Comparison of ENCODE assay signal across 19 cellular contexts in the genomic region with DNA sequence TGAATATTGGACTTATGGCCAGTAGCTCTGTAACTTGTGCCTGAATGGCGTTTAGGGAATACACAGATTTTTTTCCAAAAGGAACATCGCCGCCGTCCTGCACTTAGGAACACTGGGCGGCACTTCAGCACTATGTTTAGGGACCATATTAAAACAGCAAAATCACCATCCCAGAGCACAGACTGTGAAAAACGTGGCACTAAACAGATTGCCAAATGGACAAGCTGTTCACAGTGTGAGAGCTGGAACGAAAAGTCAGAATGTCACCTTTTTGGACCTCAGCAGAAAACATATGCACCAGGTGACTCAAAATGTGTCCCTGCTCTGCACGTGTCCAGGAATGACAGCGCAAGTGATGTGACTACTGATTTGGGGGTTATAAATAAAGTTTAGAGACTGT.
DNase-seq lines count a peak whose midpoint lies in the region; ATAC-seq, FAIRE-seq and TF ChIP-seq lines count a peak whose summit lies in the region.
"Had no signal": no experiment of that assay in that cellular context is flagged by ENCODE, and none has a peak within 500 bp of the region (broad histone marks: within the 10 kb centered on the region; RNA-seq: fewer than 3 reads in every experiment).

No MANE protein-coding gene starts in this region.

- H3K79me2 ChIP-seq in H9 (ENCODE audit: insufficient read depth, low read length) (no peaks in the 10 kb centered on the region), H1 (ENCODE audit: control insufficient read depth in 1 of 2, insufficient read depth in 2 of 2, low read length in 2 of 2) (no peaks in the 10 kb centered on the region), mesendoderm (ENCODE audit: control insufficient read depth, insufficient read depth, low read length) (no peaks in the 10 kb centered on the region)

- no peaks in the 10 kb centered on the region for H4K20me1 ChIP-seq in H9 (ENCODE audit: control insufficient read depth, insufficient read depth, insufficient read length)
- no peaks in the 10 kb centered on the region for H4K20me1 ChIP-seq in H1 (replicated peaks in 1 of 2; ENCODE audit: control insufficient read depth in 1 of 2, insufficient read depth in 2 of 2, low read length in 2 of 2)
- H4K20me1 ChIP-seq: BLaER1 treated with 17β-estradiol and CSF1 and Interleukin-3, amounts not matched to agents 10 nM and 100 nM had no signal

- peak overlapping the region in 2 of 4 experiments; percentile 13 to 39; a peak in 2 of 8 replicates for H3K4me3 ChIP-seq in H1 (ENCODE audit: extremely low read depth in 1 of 4, insufficient read depth in 2 of 4, low read depth in 3 of 4, low read length in 4 of 4)
- H3K4me3 ChIP-seq in mesendoderm (ENCODE audit: low read length): no peak overlapping the region
- H3K4me3 ChIP-seq in body of pancreas: no peak overlapping the region
- H3K4me3 ChIP-seq: BLaER1 treated with 17β-estradiol and CSF1 and Interleukin-3, amounts not matched to agents 10 nM and 100 nM; GM12878 had no signal

- H4K8ac ChIP-seq in H9 (replicated peaks; ENCODE audit: insufficient read length, low read depth, low read length) (no peak overlapping the region), H1 (ENCODE audit: extremely low read depth, insufficient read depth, low read length) (no peak overlapping the region), mesendoderm (ENCODE audit: low read depth, low read length) (no peak overlapping the region)

- H3K4me1 ChIP-seq in H9 (ENCODE audit: insufficient read depth, low read length) (peaks cover 6% of the 10 kb centered on the region; the same call in 1 of the 2 replicates), H1 (replicated peaks in 1 of 4; ENCODE audit: control insufficient read depth in 3 of 4, insufficient read depth in 4 of 4, low read length in 3 of 4) (peaks cover 0 to 8% (median 5%) of the 10 kb centered on the region in 4 experiments; a peak in 4 of 7 replicates), mesendoderm (ENCODE audit: control insufficient read depth, low read depth, low read length) (peaks cover 8% of the 10 kb centered on the region), body of pancreas (no peaks in the 10 kb centered on the region)
- H3K4me1 ChIP-seq: BLaER1 treated with 17β-estradiol and CSF1 and Interleukin-3, amounts not matched to agents 10 nM and 100 nM had no signal

- H3K79me1 ChIP-seq in H9 (ENCODE audit: insufficient read depth, low read depth, low read length, poor library complexity, severe bottlenecking) (no peaks in the 10 kb centered on the region), H1 (ENCODE audit: low read depth, low read length) (no peaks in the 10 kb centered on the region), mesendoderm (ENCODE audit: low read length) (no peaks in the 10 kb centered on the region)

- H3K18ac ChIP-seq in H9 (ENCODE audit: insufficient read length, low read depth, low read length): no peak overlapping the region
- no peak overlapping the region for H3K18ac ChIP-seq in H1 (ENCODE audit: extremely low read depth, low read length)
- peak overlapping the region; percentile 3 for H3K18ac ChIP-seq in mesendoderm (ENCODE audit: low read length)

- TF ChIP-seq POLR2A in H1 (IDR thresholded peaks at IDR 0.05; ENCODE audit: control extremely low read depth in 1 of 2, low read depth in 2 of 2, low read length in 2 of 2) (no peak), body of pancreas (IDR thresholded peaks at IDR 0.05) (no peak)

- no peaks in the 10 kb centered on the region for H3K9me3 ChIP-seq in H9 (ENCODE audit: control insufficient read depth, low read depth, low read length)
- no peaks in the 10 kb centered on the region for H3K9me3 ChIP-seq in H1 (ENCODE audit: insufficient read depth in 2 of 2, low read depth in 1 of 2, low read length in 1 of 2)
- no peaks in the 10 kb centered on the region for H3K9me3 ChIP-seq in body of pancreas
- H3K9me3 ChIP-seq: BLaER1 treated with 17β-estradiol and CSF1 and Interleukin-3, amounts not matched to agents 10 nM and 100 nM had no signal

- WGBS in H9 (ENCODE audit: extremely low coverage, insufficient read length, low lambda C conversion rate): no CpG with 5 or more reads among the region's 9 CpGs
- WGBS in H1 (ENCODE audit: extremely low coverage in 1 of 2, insufficient coverage in 1 of 2, insufficient read length in 1 of 2, insufficient replicate concordance in 2 of 2, low coverage in 1 of 2, low lambda C conversion rate in 2 of 2, missing lambda C conversion rate in 1 of 2), 2 experiments: 82% methylated on average over 9 of the region's 9 CpGs; no CpG with 5 or more reads in 1 of the 2 experiments
- no CpG with 5 or more reads among the region's 9 CpGs for WGBS in mesendoderm (ENCODE audit: extremely low coverage, insufficient coverage, low lambda C conversion rate)
- WGBS in body of pancreas, 2 donors: 64 to 68% methylated on average over 9 of the region's 9 CpGs

- TF ChIP-seq EP300 in H1 (IDR thresholded peaks at IDR 0.05; ENCODE audit: borderline replicate concordance in 1 of 2, low read depth in 2 of 2, low read length in 2 of 2): no peak

- H3K23ac ChIP-seq in H9 (ENCODE audit: insufficient read length, low read depth, low read length) (no peak overlapping the region), H1 (ENCODE audit: insufficient read length) (no peak overlapping the region), mesendoderm (ENCODE audit: low read length) (no peak overlapping the region)

- TF ChIP-seq RAD21 in H1 (IDR thresholded peaks at IDR 0.05 in 1 of 2, conservative IDR thresholded peaks at IDR 0.05 in 1 of 2; ENCODE audit: low read depth in 2 of 2, low read length in 2 of 2): no peak

- H3K36me3 ChIP-seq in H1 (ENCODE audit: control insufficient read depth in 2 of 4, insufficient read depth in 4 of 4, low read length in 3 of 4) (no peaks in the 10 kb centered on the region), mesendoderm (ENCODE audit: control insufficient read depth, insufficient read depth, low read length) (no peaks in the 10 kb centered on the region), body of pancreas (replicated peaks in 1 of 2; ENCODE audit: insufficient read depth in 1 of 2, low read depth in 2 of 2) (no peaks in the 10 kb centered on the region)
- H3K36me3 ChIP-seq: BLaER1 treated with 17β-estradiol and CSF1 and Interleukin-3, amounts not matched to agents 10 nM and 100 nM had no signal

- H2AK5ac ChIP-seq in H9 (ENCODE audit: insufficient read length, low read length) (no peak overlapping the region), H1 (ENCODE audit: low read depth, low read length) (no peak overlapping the region), mesendoderm (ENCODE audit: low read length) (peak overlapping the region; percentile 3)

- H3K23me2 ChIP-seq in H9 (ENCODE audit: insufficient read length, low read depth, low read length, poor library complexity, severe bottlenecking) (no peaks in the 10 kb centered on the region), H1 (ENCODE audit: low read depth, low read length) (no peaks in the 10 kb centered on the region)

- intact Hi-C loops in body of pancreas (cut with DNase I): no loop called here

- H3K9ac ChIP-seq in H9 (ENCODE audit: extremely low read depth, insufficient read length, low read length): no peak overlapping the region
- peak overlapping the region in 1 of 4 experiments; percentile 9; a peak in 2 of 7 replicates for H3K9ac ChIP-seq in H1 (replicated peaks in 1 of 4; ENCODE audit: extremely low read depth in 1 of 4, low read depth in 3 of 4, low read length in 3 of 4)
- no peak overlapping the region for H3K9ac ChIP-seq in mesendoderm (ENCODE audit: low read length)
- H3K9ac ChIP-seq: BLaER1 treated with 17β-estradiol and CSF1 and Interleukin-3, amounts not matched to agents 10 nM and 100 nM had no signal

- H2BK5ac ChIP-seq in H9 (ENCODE audit: insufficient read length, low read length) (no peak overlapping the region), H1 (ENCODE audit: low read depth, low read length) (no peak overlapping the region), mesendoderm (ENCODE audit: low read length) (no peak overlapping the region)

- peak overlapping the region; percentile 48 for H3K4me2 ChIP-seq in H9 (ENCODE audit: insufficient read depth, insufficient read length, low read length)
- peak overlapping the region; percentile 20 to 55; a peak in 3 of 4 replicates for H3K4me2 ChIP-seq in H1 (ENCODE audit: insufficient read depth in 1 of 2, low read depth in 2 of 2, low read length in 2 of 2)
- H3K4me2 ChIP-seq in mesendoderm (ENCODE audit: low read length): no peak overlapping the region
- H3K4me2 ChIP-seq: BLaER1 treated with 17β-estradiol and CSF1 and Interleukin-3, amounts not matched to agents 10 nM and 100 nM had no signal

- no peak overlapping the region for H3K4ac ChIP-seq in H9 (ENCODE audit: low read depth, low read length)
- no peak overlapping the region for H3K4ac ChIP-seq in H1 (replicated peaks; ENCODE audit: insufficient read length, low read depth, low read length)
- no peak overlapping the region for H3K4ac ChIP-seq in mesendoderm (ENCODE audit: low read depth, low read length)

- ATAC-seq in WTC11 (no peak), body of pancreas (no peak), T-cell (replicated peaks in 1 of 4) (no peak)
- ATAC-seq: CD8-positive, alpha-beta T cell; GM12878; HepG2 had no signal

- H4K91ac ChIP-seq in H9 (ENCODE audit: insufficient read length, low read depth, low read length): no peak overlapping the region
- H4K91ac ChIP-seq in H1 (replicated peaks; ENCODE audit: insufficient read length, low read length): peak overlapping the region; percentile 3

- H3K27me3 Mint-ChIP-seq in H9 (ENCODE audit: low read depth) (no peaks in the 10 kb centered on the region), WTC11 (ENCODE audit: low read depth) (no peaks in the 10 kb centered on the region), T-cell (peaks cover 10 to 11% of the 10 kb centered on the region in 2 donors)

- no peak overlapping the region for H3K4me3 Mint-ChIP-seq in H9
- 0 out of 2 replicates have a peak overlapping the region, but pooled peaks have one; percentile 4 for H3K4me3 Mint-ChIP-seq in WTC11
- H3K4me3 Mint-ChIP-seq in T-cell: no peak overlapping the region
- H3K4me3 Mint-ChIP-seq: B cell; CD8-positive, alpha-beta T cell; IgD-negative memory B cell had no signal

- H2AFZ ChIP-seq in H9 (ENCODE audit: low read length) (no peak overlapping the region), H1 (ENCODE audit: low read length) (no peak overlapping the region)

- H3K27ac Mint-ChIP-seq in H9 (peak overlapping the region in 2 of 3 experiments; percentile 7 to 89; a peak in 3 of 7 replicates), WTC11 (peak overlapping the region; percentile 35; the same call in 1 of the 2 replicates), T-cell (no peak overlapping the region)
- H3K27ac Mint-ChIP-seq: B cell; CD8-positive, alpha-beta T cell; IgD-negative memory B cell had no signal

- H4K5ac ChIP-seq in H9 (ENCODE audit: insufficient read length, low read depth, low read length): no peak overlapping the region
- H4K5ac ChIP-seq in H1 (ENCODE audit: insufficient read length, low read depth, low read length): no peak overlapping the region
- no peak overlapping the region for H4K5ac ChIP-seq in mesendoderm (ENCODE audit: low read length)

- no peak overlapping the region for H2BK15ac ChIP-seq in H9 (ENCODE audit: low read depth, low read length)
- H2BK15ac ChIP-seq in H1 (ENCODE audit: low read length): no peak overlapping the region
- H2BK15ac ChIP-seq in mesendoderm (replicated peaks; ENCODE audit: low read depth): no peak overlapping the region

- H2BK20ac ChIP-seq in H9 (ENCODE audit: low read depth, low read length, poor library complexity, severe bottlenecking) (no peak overlapping the region), H1 (ENCODE audit: low read length) (peak overlapping the region; percentile 24; the same call in 1 of the 2 replicates)

- no peak overlapping the region for H3K56ac ChIP-seq in H9 (ENCODE audit: insufficient read length, low read depth, low read length)
- H3K56ac ChIP-seq in H1 (replicated peaks; ENCODE audit: insufficient read length, low read depth, low read length): no peak overlapping the region
- no peak overlapping the region for H3K56ac ChIP-seq in mesendoderm (ENCODE audit: low read length)

- no peak for FAIRE-seq in H1 (lab: Jason Lieb, UNC)
- FAIRE-seq: GM12878, HepG2, HTR-8/SVneo had no signal

- no peak overlapping the region for H3T11ph ChIP-seq in H9 (ENCODE audit: low read length)

- H2BK120ac ChIP-seq in H9 (ENCODE audit: low read depth, low read length, poor library complexity, severe bottlenecking): no peak overlapping the region
- no peak overlapping the region for H2BK120ac ChIP-seq in H1 (replicated peaks; ENCODE audit: low read depth, low read length)
- H2BK120ac ChIP-seq in mesendoderm (ENCODE audit: low read depth, low read length): no peak overlapping the region

- H3K27me3 ChIP-seq in H9 (ENCODE audit: insufficient read depth, low read length) (no peaks in the 10 kb centered on the region), H1 (replicated peaks in 1 of 4; ENCODE audit: control insufficient read depth in 3 of 4, extremely low read depth in 1 of 4, insufficient read depth in 3 of 4, low read length in 3 of 4) (no peaks in the 10 kb centered on the region), mesendoderm (ENCODE audit: insufficient read depth, low read length, poor library complexity) (no peaks in the 10 kb centered on the region), body of pancreas (peaks cover 0 to 3% of the 10 kb centered on the region in 2 donors)
- H3K27me3 ChIP-seq: BLaER1 treated with 17β-estradiol and CSF1 and Interleukin-3, amounts not matched to agents 10 nM and 100 nM had no signal

- H3K36me3 Mint-ChIP-seq in H9 (ENCODE audit: insufficient read depth in 1 of 3, low read depth in 3 of 3): peaks cover 2 to 18% (median 8%) of the 10 kb centered on the region in 3 experiments; a peak in 4 of 7 replicates
- H3K36me3 Mint-ChIP-seq in WTC11: peaks cover 2% of the 10 kb centered on the region; the same call in 1 of the 2 replicates
- no peaks in the 10 kb centered on the region for H3K36me3 Mint-ChIP-seq in T-cell
- H3K36me3 Mint-ChIP-seq: CD8-positive, alpha-beta T cell; IgD-negative memory B cell had no signal

- no peak overlapping the region for H3K14ac ChIP-seq in H9 (ENCODE audit: insufficient read depth, low read length)
- no peak overlapping the region for H3K14ac ChIP-seq in H1 (ENCODE audit: insufficient read length)

- no peak overlapping the region for H3K27ac ChIP-seq in H9 (ENCODE audit: insufficient read length, low read depth, low read length)
- H3K27ac ChIP-seq in H1 (ENCODE audit: low read depth, low read length): no peak overlapping the region
- no peak overlapping the region for H3K27ac ChIP-seq in mesendoderm (ENCODE audit: low read depth, low read length)
- no peak overlapping the region for H3K27ac ChIP-seq in body of pancreas
- H3K27ac ChIP-seq: BLaER1 treated with 17β-estradiol and CSF1 and Interleukin-3, amounts not matched to agents 10 nM and 100 nM; HL-60 had no signal

- POLR2A ChIA-PET in WTC11 (lab: Charles Lee): no interaction called here
- POLR2A ChIA-PET in H1 (lab: Charles Lee; ENCODE audit: partially characterized antibody): interaction anchor here (1.0 to 1.4 kb wide), 2 partner anchors 10 to 168 kb away, joined by 3 read pairs; no protein-coding TSS in a partner anchor
- POLR2A ChIA-PET in T-cell (lab: Charles Lee): no interaction called here

- H3K9me3 Mint-ChIP-seq in H9 (peaks cover 6 to 9% of the 10 kb centered on the region in 2 experiments; a peak in 3 of 5 replicates), WTC11 (peaks cover 15% of the 10 kb centered on the region), T-cell (peaks cover 0 to 7% (median 3%) of the 10 kb centered on the region in 3 donors)

- DNase-seq in H9: no peak
- no peak for DNase-seq in WTC11 (ENCODE audit: low spot score)
- DNase-seq in H1 (ENCODE audit: low read depth in 1 of 2, low spot score in 2 of 2): no peak
- DNase-seq in mesendoderm: peak; percentile 8
- no peak for DNase-seq in amniotic stem cell (lab: John Stamatoyannopoulos, UW)
- no peak for DNase-seq in body of pancreas
- no peak for DNase-seq in SW480 (ENCODE audit: low spot score)
- DNase-seq in T-cell: no peak
- DNase-seq: Calu3; CD8-positive, alpha-beta T cell; DMS79 treated with DMSO at 0.1 percent for 48 hours; HCEC 1CT had no signal

- H2BK12ac ChIP-seq in H9 (ENCODE audit: insufficient read length, low read depth, low read length) (no peak overlapping the region), H1 (ENCODE audit: low read depth, low read length) (peak overlapping the region; percentile 76; the same call in 1 of the 2 replicates)

- no peak for TF ChIP-seq CTCF in H9 (conservative IDR thresholded peaks at IDR 0.05)
- TF ChIP-seq CTCF in WTC11 (IDR thresholded peaks at IDR 0.05): no peak
- TF ChIP-seq CTCF in H1 (IDR thresholded peaks at IDR 0.05; ENCODE audit: control extremely low read depth in 1 of 3, insufficient read depth in 1 of 3, low read depth in 1 of 3, low read length in 3 of 3): no peak
- no peak for TF ChIP-seq CTCF in body of pancreas (IDR thresholded peaks at IDR 0.05)

- CTCF ChIA-PET in WTC11 (lab: Charles Lee): no interaction called here
- CTCF ChIA-PET in H1 (lab: Charles Lee; ENCODE audit: partially characterized antibody): interaction anchor here (0.9 to 1.2 kb wide), 2 partner anchors 12 to 116 kb away, joined by 4 read pairs; no protein-coding TSS in a partner anchor
- CTCF ChIA-PET in T-cell (lab: Charles Lee): no interaction called here

- H3K4me1 Mint-ChIP-seq in H9: peaks cover 33 to 50% of the 10 kb centered on the region in 2 experiments
- peaks cover 47% of the 10 kb centered on the region for H3K4me1 Mint-ChIP-seq in WTC11
- no peaks in the 10 kb centered on the region for H3K4me1 Mint-ChIP-seq in T-cell
- H3K4me1 Mint-ChIP-seq: B cell, IgD-negative memory B cell had no signal

Comparison
In these comparisons a context has a peak if more than half of its experiments do, and no peak if none do; other contexts are left out.
1. H3K27ac Mint-ChIP-seq: peak in H9 (2 of 3) and WTC11 (single experiment); none in T-cell (0 of 2).